In the genomic region with DNA sequence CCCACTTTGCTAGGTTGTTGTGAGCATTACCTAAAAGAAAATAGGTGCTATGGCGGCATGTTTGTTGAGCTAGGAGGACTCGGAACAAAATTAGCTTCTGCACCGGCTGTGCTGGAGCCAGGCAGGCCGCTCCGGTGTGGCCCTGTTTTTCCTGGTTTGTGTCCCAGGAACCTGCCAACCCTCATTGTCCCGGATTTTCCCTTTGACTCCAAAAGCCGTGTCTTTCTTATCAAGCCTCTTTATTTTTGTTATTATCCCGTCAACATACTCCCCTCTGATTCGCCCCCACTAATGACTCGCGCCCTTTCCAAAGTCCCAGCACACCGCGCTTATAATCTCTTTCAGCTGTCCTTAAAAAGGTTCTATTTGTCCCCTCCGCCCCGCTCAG, we compare ENCODE assay signal across 8 cellular contexts.
DNase-seq lines count a peak whose midpoint lies in the region; ATAC-seq and TF ChIP-seq lines count a peak whose summit lies in the region.

No MANE protein-coding gene starts in this region.

- peak overlapping the region; percentile 62 for H3K4me3 Mint-ChIP-seq in activated naive CD4-positive, alpha-beta T cell treated with anti-CD3 and anti-CD28 coated beads, Interleukin-2, amount 10 ng/mL, durations not matched to agents 7 days and 5 days
- H3K4me3 Mint-ChIP-seq in type B pancreatic cell = peak overlapping the region; percentile 76

- H3K4me3 ChIP-seq in mucosa of stomach (ENCODE audit: low read length) = peak overlapping the region; percentile 31

- peaks cover 8% of the 10 kb centered on the region for H3K4me1 ChIP-seq in mucosa of stomach (ENCODE audit: control insufficient read depth, insufficient read depth, low read length)

- peaks cover 5% of the 10 kb centered on the region for H3K4me1 Mint-ChIP-seq in activated naive CD4-positive, alpha-beta T cell treated with anti-CD3 and anti-CD28 coated beads, Interleukin-2, amount 10 ng/mL, durations not matched to agents 7 days and 5 days
- peaks cover 40% of the 10 kb centered on the region for H3K4me1 Mint-ChIP-seq in type B pancreatic cell (ENCODE audit: unreplicated experiment)

- H3K27ac Mint-ChIP-seq in activated naive CD4-positive, alpha-beta T cell treated with anti-CD3 and anti-CD28 coated beads, Interleukin-2, amount 10 ng/mL, durations not matched to agents 7 days and 5 days = no peak overlapping the region
- peak overlapping the region in 1 of 2 donors; percentile 44 for H3K27ac Mint-ChIP-seq in activated naive CD4-positive, alpha-beta T cell treated with anti-CD3 and anti-CD28 coated beads, Interleukin-2, amount 50 U/mL, for 72 hours
- H3K27ac Mint-ChIP-seq in type B pancreatic cell = peak overlapping the region; percentile 75

- no peaks in the 10 kb centered on the region for H3K36me3 ChIP-seq in mucosa of stomach (ENCODE audit: control insufficient read depth, insufficient read depth, low read length)

- peak overlapping the region; percentile 50 for H3K9ac ChIP-seq in mucosa of stomach (ENCODE audit: low read length)

- H3K9me3 ChIP-seq in mucosa of stomach (ENCODE audit: control insufficient read depth, low read length) = no peaks in the 10 kb centered on the region

- H3K27ac ChIP-seq in cingulate gyrus (ENCODE audit: low read depth, low read length) = peak overlapping the region; percentile 25

- no peaks in the 10 kb centered on the region for H3K36me3 Mint-ChIP-seq in activated naive CD4-positive, alpha-beta T cell treated with anti-CD3 and anti-CD28 coated beads, Interleukin-2, amount 10 ng/mL, durations not matched to agents 7 days and 5 days
- H3K36me3 Mint-ChIP-seq in activated naive CD4-positive, alpha-beta T cell treated with anti-CD3 and anti-CD28 coated beads, Interleukin-2, amount 50 U/mL, for 72 hours = no peaks in the 10 kb centered on the region
- H3K36me3 Mint-ChIP-seq in type B pancreatic cell = peaks cover 4% of the 10 kb centered on the region

- peaks cover 9% of the 10 kb centered on the region for H3K27me3 ChIP-seq in mucosa of stomach (ENCODE audit: control insufficient read depth, insufficient read depth, low read length)

- H3K9me3 Mint-ChIP-seq in activated naive CD4-positive, alpha-beta T cell treated with anti-CD3 and anti-CD28 coated beads, Interleukin-2, amount 10 ng/mL, durations not matched to agents 7 days and 5 days = no peaks in the 10 kb centered on the region
- no peaks in the 10 kb centered on the region for H3K9me3 Mint-ChIP-seq in activated naive CD4-positive, alpha-beta T cell treated with anti-CD3 and anti-CD28 coated beads, Interleukin-2, amount 50 U/mL, for 72 hours
- no peaks in the 10 kb centered on the region for H3K9me3 Mint-ChIP-seq in type B pancreatic cell

- no peak for ATAC-seq in activated naive CD4-positive, alpha-beta T cell treated with anti-CD3 and anti-CD28 coated beads, Interleukin-2, amount 50 U/mL, for 72 hours

- no peak for TF ChIP-seq CTCF in type B pancreatic cell (conservative IDR thresholded peaks at IDR 0.05)

- no peak for DNase-seq in activated naive CD4-positive, alpha-beta T cell treated with anti-CD3 and anti-CD28 coated beads, Interleukin-2, amount 10 ng/mL, durations not matched to agents 7 days and 5 days
- no peak for DNase-seq in activated naive CD4-positive, alpha-beta T cell treated with anti-CD3 and anti-CD28 coated beads, Interleukin-2, amount 50 U/mL, for 72 hours (ENCODE audit: low spot score in 2 of 2)
- no peak for DNase-seq in type B pancreatic cell (ENCODE audit: extremely low spot score, unreplicated experiment)
- DNase-seq in SIG-M5 treated with dmso at 0.1 percent for 504 hours (lab: John Stamatoyannopoulos, UW; ENCODE audit: unreplicated experiment) = no peak
- DNase-seq in SHP77 treated with DMSO at 0.1 percent for 48 hours (lab: John Stamatoyannopoulos, UW) = no peak
- no peak for DNase-seq in NCI-H187 (lab: John Stamatoyannopoulos, UW)

- H3K27me3 Mint-ChIP-seq in activated naive CD4-positive, alpha-beta T cell treated with anti-CD3 and anti-CD28 coated beads, Interleukin-2, amount 10 ng/mL, durations not matched to agents 7 days and 5 days = peaks cover 56% of the 10 kb centered on the region
- no peaks in the 10 kb centered on the region for H3K27me3 Mint-ChIP-seq in type B pancreatic cell

- CTCF ChIA-PET in activated naive CD4-positive, alpha-beta T cell treated with anti-CD3 and anti-CD28 coated beads, Interleukin-2, amount 10 ng/mL, durations not matched to agents 7 days and 5 days (lab: Charles Lee) = interaction anchor here (0.5 to 3.4 kb wide), 34 partner anchors 8 to 1038 kb away, joined by 3 to 23 read pairs (median 3); a partner anchor contains a TSS
